ENCODE assay signal across 23 cellular contexts in genomic region chr16:1550696-1551095, GRCh38. TPM values are rescaled to one million over a fixed set of nuclear protein-coding genes. Genes with fewer than 3 reads are reported as not detected.
A peak's percentile ranks its signal among the peaks of the same experiment; 100 is the strongest.
DNase-seq lines count a peak whose midpoint lies in the region; ATAC-seq and TF ChIP-seq lines count a peak whose summit lies in the region.
"Had no signal": no experiment of that assay in that cellular context is flagged by ENCODE, and none has a peak within 500 bp of the region (broad histone marks: within the 10 kb centered on the region; RNA-seq: fewer than 3 reads in every experiment).

No MANE protein-coding gene starts in this region.

- no peaks in the 10 kb centered on the region for H4K20me1 ChIP-seq in SK-N-SH (ENCODE audit: insufficient read depth)

- H3K9me3 Mint-ChIP-seq in activated naive CD4-positive, alpha-beta T cell treated with anti-CD3 and anti-CD28 coated beads, Interleukin-2, amount 50 U/mL, for 24 hours: no peaks in the 10 kb centered on the region
- H3K9me3 Mint-ChIP-seq in chondrocyte (ENCODE audit: low read depth): no peaks in the 10 kb centered on the region
- H3K9me3 Mint-ChIP-seq: activated CD8-positive, alpha-beta T cell treated with anti-CD3 and anti-CD28 coated beads for 36 hours; CD4-positive, alpha-beta memory T cell; stimulated activated naive CD8-positive, alpha-beta T cell treated with anti-CD3 and anti-CD28 coated beads, Interleukin-15, amount 100 ng/mL, for 72 hours had no signal

- DNase-seq in activated naive CD4-positive, alpha-beta T cell treated with Interleukin-2 at 50 U/mL for 16 hours: no peak
- DNase-seq in chondrocyte (ENCODE audit: low spot score) (peak; percentile 79), psoas muscle (no peak), upper lobe of right lung (no peak), dermis blood vessel endothelial cell (no peak), SK-N-SH (no peak)
- DNase-seq: activated CD8-positive, alpha-beta T cell treated with anti-CD3 and anti-CD28 coated beads for 36 hours; activated gamma-delta T cell treated with Interleukin-2 at 50 U/mL for 16 hours; adrenal gland; brain microvascular endothelial cell; CD4-positive, alpha-beta memory T cell; effector CD8-positive, alpha-beta T cell; head of caudate nucleus; Kasumi-1; NCI-H446 treated with DMSO at 0.1 percent for 48 hours; stimulated activated naive CD8-positive, alpha-beta T cell treated with anti-CD3 and anti-CD28 coated beads, Interleukin-15, amount 100 ng/mL, for 72 hours had no signal

- no peak overlapping the region for H3K4me3 Mint-ChIP-seq in activated naive CD4-positive, alpha-beta T cell treated with anti-CD3 and anti-CD28 coated beads, Interleukin-2, amount 50 U/mL, for 24 hours
- no peak overlapping the region for H3K4me3 Mint-ChIP-seq in chondrocyte (ENCODE audit: unreplicated experiment)
- H3K4me3 Mint-ChIP-seq: activated CD8-positive, alpha-beta T cell treated with anti-CD3 and anti-CD28 coated beads for 36 hours; CD4-positive, alpha-beta memory T cell; stimulated activated naive CD8-positive, alpha-beta T cell treated with anti-CD3 and anti-CD28 coated beads, Interleukin-15, amount 100 ng/mL, for 72 hours had no signal

- H3K27ac Mint-ChIP-seq in activated naive CD4-positive, alpha-beta T cell treated with anti-CD3 and anti-CD28 coated beads, Interleukin-2, amount 50 U/mL, for 24 hours: peak overlapping the region; percentile 72
- H3K27ac Mint-ChIP-seq in chondrocyte (ENCODE audit: unreplicated experiment): no peak overlapping the region

- H3K27ac ChIP-seq in psoas muscle (peak overlapping the region; percentile 32), upper lobe of right lung (peak overlapping the region; percentile 31), SK-N-SH (ENCODE audit: low read depth in 2 of 2, low read length in 1 of 2) (no peak overlapping the region)
- H3K27ac ChIP-seq: brain microvascular endothelial cell, neutrophil, RWPE1 had no signal

- H3K4me1 Mint-ChIP-seq in activated naive CD4-positive, alpha-beta T cell treated with anti-CD3 and anti-CD28 coated beads, Interleukin-2, amount 50 U/mL, for 24 hours: peaks cover 60% of the 10 kb centered on the region
- H3K4me1 Mint-ChIP-seq in chondrocyte (ENCODE audit: low read depth): peaks cover 23% of the 10 kb centered on the region

- TF ChIP-seq RAD21 in SK-N-SH (IDR thresholded peaks at IDR 0.05; ENCODE audit: low read length): no peak

- H3K4me3 ChIP-seq in psoas muscle (no peak overlapping the region), upper lobe of right lung (no peak overlapping the region), SK-N-SH (ENCODE audit: low read depth in 2 of 2, low read length in 1 of 2) (no peak overlapping the region)
- H3K4me3 ChIP-seq: adrenal gland had no signal

- TF ChIP-seq CTCF in chondrocyte (IDR thresholded peaks at IDR 0.05) (no peak), psoas muscle (IDR thresholded peaks at IDR 0.05) (no peak), upper lobe of right lung (IDR thresholded peaks at IDR 0.05) (no peak), SK-N-SH (IDR thresholded peaks at IDR 0.05) (no peak)

- intact Hi-C loops in psoas muscle (cut with DNase I): loop anchor here in 1 of 2 donors (5.0 kb wide), 1 partner anchor 58 kb away; the partner anchor contains the start of gene TELO2
- intact Hi-C loops in upper lobe of right lung (cut with DNase I): loop anchor here (10.0 kb wide), 1 partner anchor 56 kb away; the partner anchor contains the start of gene TELO2

- H3K9ac ChIP-seq in SK-N-SH: no peak overlapping the region

- no peak for ATAC-seq in psoas muscle
- ATAC-seq in upper lobe of right lung: no peak
- ATAC-seq in HG03280 (IDR thresholded peaks at IDR 0.05; ENCODE audit: unreplicated experiment): no peak
- ATAC-seq: activated CD8-positive, alpha-beta T cell treated with anti-CD3 and anti-CD28 coated beads for 36 hours; SK-N-SH treated with all-trans-retinoic acid at 6 μM for 48 hours; stimulated activated naive CD8-positive, alpha-beta T cell treated with anti-CD3 and anti-CD28 coated beads, Interleukin-15, amount 100 ng/mL, for 72 hours had no signal

- no peaks in the 10 kb centered on the region for H3K36me3 Mint-ChIP-seq in activated naive CD4-positive, alpha-beta T cell treated with anti-CD3 and anti-CD28 coated beads, Interleukin-2, amount 50 U/mL, for 24 hours
- H3K36me3 Mint-ChIP-seq in chondrocyte (ENCODE audit: low read depth): peaks cover 12% of the 10 kb centered on the region

- no peak overlapping the region for H2AFZ ChIP-seq in SK-N-SH (ENCODE audit: low read depth)

- no peak overlapping the region for H3K4me2 ChIP-seq in SK-N-SH

- POLR2A ChIA-PET in SK-N-SH (lab: Yijun Ruan, JAX): no interaction called here

- TF ChIP-seq EP300 in SK-N-SH (IDR thresholded peaks at IDR 0.05; ENCODE audit: borderline replicate concordance in 1 of 2, low read depth in 1 of 2, low read length in 1 of 2): no peak

- H3K27me3 ChIP-seq in psoas muscle (ENCODE audit: insufficient read depth in 3 of 3, low read length in 2 of 3) (no peaks in the 10 kb centered on the region), upper lobe of right lung (no peaks in the 10 kb centered on the region), SK-N-SH (ENCODE audit: insufficient read depth) (no peaks in the 10 kb centered on the region)
- H3K27me3 ChIP-seq: adrenal gland, brain microvascular endothelial cell, neutrophil had no signal

- H3K9me2 ChIP-seq in SK-N-SH: no peaks in the 10 kb centered on the region

- H3K27me3 Mint-ChIP-seq in activated naive CD4-positive, alpha-beta T cell treated with anti-CD3 and anti-CD28 coated beads, Interleukin-2, amount 50 U/mL, for 24 hours: no peaks in the 10 kb centered on the region
- H3K27me3 Mint-ChIP-seq in chondrocyte (ENCODE audit: low read depth): no peaks in the 10 kb centered on the region
- H3K27me3 Mint-ChIP-seq: activated CD8-positive, alpha-beta T cell treated with anti-CD3 and anti-CD28 coated beads for 36 hours; CD4-positive, alpha-beta memory T cell; stimulated activated naive CD8-positive, alpha-beta T cell treated with anti-CD3 and anti-CD28 coated beads, Interleukin-15, amount 100 ng/mL, for 72 hours had no signal

- no peaks in the 10 kb centered on the region for H3K79me2 ChIP-seq in SK-N-SH (ENCODE audit: insufficient read depth)

- H3K36me3 ChIP-seq in psoas muscle (ENCODE audit: insufficient read depth in 1 of 2, low read depth in 1 of 2) (peaks cover 0 to 27% of the 10 kb centered on the region in 2 donors), upper lobe of right lung (peaks cover 46% of the 10 kb centered on the region), SK-N-SH (replicated peaks in 1 of 2; ENCODE audit: control insufficient read depth in 1 of 2, insufficient read depth in 2 of 2, low read length in 1 of 2) (peaks cover 0 to 47% of the 10 kb centered on the region in 2 experiments)
- H3K36me3 ChIP-seq: neutrophil had no signal

- H3F3A ChIP-seq in SK-N-SH (replicated peaks; ENCODE audit: insufficient read depth): no peaks in the 10 kb centered on the region

- H3K4me1 ChIP-seq in psoas muscle: peaks cover 28% of the 10 kb centered on the region
- H3K4me1 ChIP-seq in upper lobe of right lung: peaks cover 43% of the 10 kb centered on the region
- H3K4me1 ChIP-seq in SK-N-SH (ENCODE audit: control insufficient read depth in 1 of 2, insufficient read depth in 2 of 2, low read depth in 1 of 2, low read length in 1 of 2): no peaks in the 10 kb centered on the region

- no peaks in the 10 kb centered on the region for H3K9me3 ChIP-seq in psoas muscle
- H3K9me3 ChIP-seq in upper lobe of right lung: no peaks in the 10 kb centered on the region
- H3K9me3 ChIP-seq in SK-N-SH: no peaks in the 10 kb centered on the region
- H3K9me3 ChIP-seq: adrenal gland, neutrophil had no signal

- WGBS in psoas muscle, 3 donors: 91 to 93% (median 91%) methylated on average over 15 of the region's 15 CpGs
- WGBS in SK-N-SH (ENCODE audit: low lambda C conversion rate): 95% methylated on average over 11 of the region's 15 CpGs

- CTCF ChIA-PET in SK-N-SH (lab: Yijun Ruan, JAX): interaction anchor here (0.6 kb wide), 1 partner anchor 19 kb away, joined by 3 read pairs; no protein-coding TSS in a partner anchor

TF ChIP-seq in SK-N-SH, 30 proteins besides CTCF, POLR2A, EP300 and RAD21 (continues in another document):
- TF ChIP-seq TCF12 (IDR thresholded peaks at IDR 0.05) (no peak), TAF1 (IDR thresholded peaks at IDR 0.05; ENCODE audit: borderline replicate concordance, low read depth, low read length) (no peak), NRF1 (IDR thresholded peaks at IDR 0.05; ENCODE audit: low read depth, low read length) (no peak), TEAD4 (IDR thresholded peaks at IDR 0.05; ENCODE audit: borderline replicate concordance, insufficient read depth) (no peak), PBX3 (IDR thresholded peaks at IDR 0.05) (no peak), JUND (IDR thresholded peaks at IDR 0.05) (no peak), SIN3A (IDR thresholded peaks at IDR 0.05; ENCODE audit: borderline replicate concordance, low read depth, low read length) (no peak)

RNA-seq across cellular contexts. Expression of gene TMEM204, which starts 17.2 kb away (rescaled TPM):
- 2.9 to 9.7 TPM (median 8.4 TPM) in 3 replicates for total RNA-seq in chondrocyte
- total RNA-seq in psoas muscle: 10 to 100 TPM in 2 of 4 donors, 1 to 10 TPM in 2; 7.5 to 21.7 (median 10.2) TPM
- polyA plus RNA-seq in psoas muscle: 10 to 100 TPM; 11.8 to 22.3 (median 12.0) TPM
- 69.2 TPM for total RNA-seq in upper lobe of right lung
- total RNA-seq in dermis blood vessel endothelial cell: 97.4 and 107 TPM in 2 replicates
- 2.1 and 2.3 TPM in 2 replicates for polyA plus RNA-seq in SK-N-SH (2012; rRNA removed)
- 0.85 and 1.4 TPM in 2 replicates for polyA plus RNA-seq in SK-N-SH (2012; cell fraction: cytosol; rRNA removed)
- 1.4 and 1.5 TPM in 2 replicates for polyA plus RNA-seq in SK-N-SH (2012; cell fraction: nucleus; rRNA removed)
- total RNA-seq: A172, epithelial cell of proximal tubule had no signal

RNA-seq across cellular contexts. Expression of gene TELO2, which starts 57.5 kb away (rescaled TPM):
- 19.3 to 30.9 TPM (median 21.7 TPM) in 3 replicates for total RNA-seq in chondrocyte
- 10 to 100 TPM; 15.8 to 23.8 (median 19.6) TPM for total RNA-seq in psoas muscle
- 10 to 100 TPM; 11.6 to 18.3 (median 14.0) TPM for polyA plus RNA-seq in psoas muscle
- total RNA-seq in upper lobe of right lung: 26.0 TPM
- 19.7 and 21.3 TPM in 2 replicates for total RNA-seq in dermis blood vessel endothelial cell
- 19.1 and 24.2 TPM in 2 replicates for polyA plus RNA-seq in SK-N-SH (2012; rRNA removed)
- 4.1 and 7.9 TPM in 2 replicates for polyA plus RNA-seq in SK-N-SH (2012; cell fraction: cytosol; rRNA removed)
- 119 and 154 TPM in 2 replicates for polyA plus RNA-seq in SK-N-SH (2012; cell fraction: nucleus; rRNA removed)

Comparison
In these comparisons a context has a peak if more than half of its experiments do, and no peak if none do; other contexts are left out.
1. H3K27ac ChIP-seq: peak in psoas muscle (single experiment) and upper lobe of right lung (single experiment); none in SK-N-SH (0 of 2).